ENCODE assay signal across 1 cellular context in genomic region chr14:45065540-45065939, GRCh38.
TF ChIP-seq lines count a peak whose summit lies in the region.

No MANE protein-coding gene starts in this region.

TF ChIP-seq in GM23338, 12 proteins besides CTCF, POLR2A, EP300 and RAD21:
- TF ChIP-seq REST (IDR thresholded peaks at IDR 0.05; ENCODE audit: unreplicated experiment) = no peak
- no peak for TF ChIP-seq EZH2phosphoT487 (IDR thresholded peaks at IDR 0.05; ENCODE audit: unreplicated experiment)
- no peak for TF ChIP-seq NANOG (IDR thresholded peaks at IDR 0.05; ENCODE audit: borderline replicate concordance)
- no peak for TF ChIP-seq ZNF114 (CRISPR knock-in tag; IDR thresholded peaks at IDR 0.05)
- TF ChIP-seq ETS1 (IDR thresholded peaks at IDR 0.05) = no peak
- TF ChIP-seq POLR2AphosphoS5 (IDR thresholded peaks at IDR 0.05; ENCODE audit: low read depth) = no peak
TF ChIP-seq in GM23338: peak in this region for 0.
